31 cellular contexts compared by ENCODE assay signal in the genomic region with DNA sequence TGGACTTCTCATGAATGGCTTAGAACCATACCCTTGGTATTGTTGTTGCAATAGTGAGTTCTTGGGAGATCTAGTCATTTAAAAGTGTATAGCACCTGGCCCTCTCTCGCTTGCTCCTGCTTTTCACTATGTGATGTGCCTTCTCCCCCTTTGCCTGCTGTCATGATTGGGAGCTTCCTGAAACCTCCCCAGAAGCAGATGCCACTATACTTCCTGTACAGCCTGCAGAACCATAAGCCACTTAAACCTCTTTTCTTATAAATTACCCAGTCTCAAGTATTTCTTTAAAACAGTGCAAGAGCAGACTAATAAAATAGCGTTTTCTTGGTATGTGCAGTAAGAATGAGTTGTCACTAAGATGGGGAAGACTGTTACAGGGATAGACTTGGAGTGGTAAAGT. TPM values are rescaled to one million over a fixed set of nuclear protein-coding genes. Genes with fewer than 3 reads are reported as not detected.
DNase-seq lines count a peak whose midpoint lies in the region; ATAC-seq, FAIRE-seq and TF ChIP-seq lines count a peak whose summit lies in the region.
"Had no signal": no experiment of that assay in that cellular context is flagged by ENCODE, and none has a peak within 500 bp of the region (broad histone marks: within the 10 kb centered on the region; RNA-seq: fewer than 3 reads in every experiment).

No MANE protein-coding gene starts in this region.

- no peak overlapping the region for H3K27ac ChIP-seq in K562 (ENCODE audit: extremely low read depth, low read depth, low read length)
- H3K27ac ChIP-seq in tibial nerve, result no peak overlapping the region
- H3K27ac ChIP-seq: C4-2B, KMS-11, RWPE1 had no signal

- H3K79me2 ChIP-seq in K562 (ENCODE audit: control insufficient read depth, insufficient read depth, low read length), result no peaks in the 10 kb centered on the region

- DNase-seq in Kasumi-1 (lab: John Stamatoyannopoulos, UW) (peak; percentile 87 to 90), NCI-H82 (lab: John Stamatoyannopoulos, UW) (peak; percentile 60), K562 (ENCODE audit: extremely low read depth in 1 of 4, low spot score in 3 of 4) (no peak), tibial nerve (ENCODE audit: low spot score in 2 of 2) (no peak), Right ventricle myocardium superior (no peak)
- no peak for DNase-seq in activated CD8-positive, alpha-beta memory T cell treated with anti-CD3 and anti-CD28 coated beads, Interleukin-2, amount 50 U/mL, for 4 hours
- no peak for DNase-seq in stimulated activated CD4-positive, alpha-beta T cell treated with anti-CD3 and anti-CD28 coated beads, Interleukin-4, amount 100 ng/mL, for 1 hour
- DNase-seq: Caco-2; CD8-positive, alpha-beta T cell; DMS 273 treated with DMSO at 0.1 percent for 48 hours; DMS79; GF-D8; NCI-H1092 treated with DMSO at 0.1 percent for 48 hours; NCI-H1436; NCI-H187; NCI-H2081 treated with DMSO at 0.1 percent for 48 hours; NCI-H2171; NCI-H345; NCI-H510A treated with DMSO at 0.1 percent for 48 hours; NCI-H774; SIG-M5; SK-N-SH; T-helper 17 cell had no signal

- FAIRE-seq in K562 (lab: Jason Lieb, UNC), result no peak
- FAIRE-seq: GM12891, GM19239, H54, HTR-8/SVneo had no signal

- no peak for TF ChIP-seq CTCF in K562 (IDR thresholded peaks at IDR 0.05 in 2 of 3, conservative IDR thresholded peaks at IDR 0.05 in 1 of 3; ENCODE audit: insufficient read depth in 2 of 3, low read depth in 1 of 3, low read length in 3 of 3)
- TF ChIP-seq CTCF in tibial nerve (IDR thresholded peaks at IDR 0.05), result no peak

- no peaks in the 10 kb centered on the region for H3K4me1 ChIP-seq in K562 (replicated peaks in 1 of 2; ENCODE audit: control insufficient read depth in 2 of 2, insufficient read depth in 2 of 2, low read length in 2 of 2)
- no peaks in the 10 kb centered on the region for H3K4me1 ChIP-seq in tibial nerve
- H3K4me1 ChIP-seq: Caco-2 had no signal

- H3K27me3 ChIP-seq in K562 (ENCODE audit: control insufficient read depth in 2 of 2, insufficient read depth in 2 of 2, low read length in 2 of 2) (no peaks in the 10 kb centered on the region), tibial nerve (no peaks in the 10 kb centered on the region)

- in situ Hi-C loops in K562 (cut with MboI), result no loop called here

- ATAC-seq in K562 (peak; percentile 40; the same call in 1 of the 3 replicates), Right ventricle myocardium superior (ENCODE audit: poor library complexity) (no peak)
- ATAC-seq: CD8-positive, alpha-beta T cell; Panc1; T-helper 17 cell had no signal

- TF ChIP-seq POLR2A in K562 (conservative IDR thresholded peaks at IDR 0.05), result no peak
- no peak for TF ChIP-seq POLR2A in tibial nerve (IDR thresholded peaks at IDR 0.05)

- H3K9me3 ChIP-seq in K562 (replicated peaks; ENCODE audit: control insufficient read depth, insufficient read depth, low read depth, low read length) (no peaks in the 10 kb centered on the region), tibial nerve (peaks cover 0 to 4% (median 0%) of the 10 kb centered on the region in 4 donors)
- H3K9me3 ChIP-seq: Caco-2, SK-N-SH had no signal

- H3K4me2 ChIP-seq in K562 (ENCODE audit: insufficient read depth, low read length), result no peak overlapping the region
- H3K4me2 ChIP-seq: KMS-11, SK-N-SH had no signal

- POLR2A ChIA-PET in K562 (lab: Yijun Ruan, JAX), result no interaction called here

- CTCF ChIA-PET in K562 (lab: Yijun Ruan, JAX; ENCODE audit: low intra/inter-chr PET ratio), result no interaction called here

- intact Hi-C loops in K562 (cut with micrococcal nuclease) (no loop called here), Right ventricle myocardium superior (cut with DNase I) (no loop called here)

- H3K4me3 ChIP-seq in K562 (no peak overlapping the region), tibial nerve (no peak overlapping the region)

- H3K9ac ChIP-seq in K562 (ENCODE audit: insufficient read depth in 1 of 2, low read depth in 2 of 2, low read length in 2 of 2), result no peak overlapping the region
- H3K9ac ChIP-seq: KMS-11, SK-N-SH had no signal

- 47% methylated on average over 2 of the region's 2 CpGs for WGBS in K562 (ENCODE audit: insufficient coverage, low coverage, missing lambda C conversion rate)
- WGBS in tibial nerve, 2 donors, result 86 to 89% methylated on average over 2 of the region's 2 CpGs

- no TSS peak for BruUV-seq in K562 (replicated peaks; lab: Mats Ljungman, UMichigan)

- no peak for TF ChIP-seq RAD21 in K562 (CRISPR knock-in tag; conservative IDR thresholded peaks at IDR 0.05 in 1 of 2, IDR thresholded peaks at IDR 0.05 in 1 of 2)

- H3K9me1 ChIP-seq in K562 (ENCODE audit: control insufficient read depth, insufficient read depth, low read length), result no peaks in the 10 kb centered on the region

- TF ChIP-seq EP300 in K562 (IDR thresholded peaks at IDR 0.05; ENCODE audit: low read length), result no peak
- TF ChIP-seq EP300 in tibial nerve (IDR thresholded peaks at IDR 0.05), result no peak

- H2AFZ ChIP-seq in K562 (ENCODE audit: low read depth, low read length), result no peak overlapping the region

- H3K36me3 ChIP-seq in K562 (ENCODE audit: control insufficient read depth, insufficient read depth, low read length) (no peaks in the 10 kb centered on the region), tibial nerve (peaks cover 0 to 6% (median 0%) of the 10 kb centered on the region in 3 donors)

- H4K20me1 ChIP-seq in K562 (replicated peaks; ENCODE audit: control insufficient read depth, insufficient read depth, low read length), result no peaks in the 10 kb centered on the region

TF ChIP-seq in K562, 482 proteins besides CTCF, POLR2A, EP300 and RAD21:
- TF ChIP-seq, protein P1, sequence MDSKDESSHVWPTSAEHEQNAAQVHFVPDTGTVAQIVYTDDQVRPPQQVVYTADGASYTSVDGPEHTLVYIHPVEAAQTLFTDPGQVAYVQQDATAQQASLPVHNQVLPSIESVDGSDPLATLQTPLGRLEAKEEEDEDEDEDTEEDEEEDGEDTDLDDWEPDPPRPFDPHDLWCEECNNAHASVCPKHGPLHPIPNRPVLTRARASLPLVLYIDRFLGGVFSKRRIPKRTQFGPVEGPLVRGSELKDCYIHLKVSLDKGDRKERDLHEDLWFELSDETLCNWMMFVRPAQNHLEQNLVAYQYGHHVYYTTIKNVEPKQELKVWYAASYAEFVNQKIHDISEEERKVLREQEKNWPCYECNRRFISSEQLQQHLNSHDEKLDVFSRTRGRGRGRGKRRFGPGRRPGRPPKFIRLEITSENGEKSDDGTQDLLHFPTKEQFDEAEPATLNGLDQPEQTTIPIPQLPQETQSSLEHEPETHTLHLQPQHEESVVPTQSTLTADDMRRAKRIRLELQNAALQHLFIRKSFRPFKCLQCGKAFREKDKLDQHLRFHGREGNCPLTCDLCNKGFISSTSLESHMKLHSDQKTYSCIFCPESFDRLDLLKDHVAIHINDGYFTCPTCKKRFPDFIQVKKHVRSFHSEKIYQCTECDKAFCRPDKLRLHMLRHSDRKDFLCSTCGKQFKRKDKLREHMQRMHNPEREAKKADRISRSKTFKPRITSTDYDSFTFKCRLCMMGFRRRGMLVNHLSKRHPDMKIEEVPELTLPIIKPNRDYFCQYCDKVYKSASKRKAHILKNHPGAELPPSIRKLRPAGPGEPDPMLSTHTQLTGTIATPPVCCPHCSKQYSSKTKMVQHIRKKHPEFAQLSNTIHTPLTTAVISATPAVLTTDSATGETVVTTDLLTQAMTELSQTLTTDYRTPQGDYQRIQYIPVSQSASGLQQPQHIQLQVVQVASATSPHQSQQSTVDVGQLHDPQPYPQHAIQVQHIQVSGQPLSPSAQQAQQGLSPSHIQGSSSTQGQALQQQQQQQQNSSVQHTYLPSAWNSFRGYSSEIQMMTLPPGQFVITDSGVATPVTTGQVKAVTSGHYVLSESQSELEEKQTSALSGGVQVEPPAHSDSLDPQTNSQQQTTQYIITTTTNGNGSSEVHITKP (IDR thresholded peaks at IDR 0.05; ENCODE audit: partially characterized antibody), result peak; percentile 47
- TF ChIP-seq TEAD4 (IDR thresholded peaks at IDR 0.05; ENCODE audit: low read length) (no peak), TEAD4 (CRISPR knock-in tag; IDR thresholded peaks at IDR 0.05; ENCODE audit: borderline replicate concordance) (no peak)

RNA-seq across cellular contexts. Expression of a gene that starts 31.6 kb away (rescaled TPM):
- total RNA-seq in K562 (2011; cell fraction: chromatin; rRNA removed; ENCODE audit: low replicate concordance), result 47.7 and 122 TPM in 2 replicates
- 18.2 and 25.5 TPM in 2 replicates for total RNA-seq in K562 (2011; cell fraction: nucleolus; rRNA removed)
- total RNA-seq in K562 (2011; cell fraction: nucleoplasm; rRNA removed), result 38.1 and 47.5 TPM in 2 replicates
- total RNA-seq in K562 (2014; rRNA removed), result 15.1 and 16.2 TPM in 2 replicates
- 30.7 and 33.1 TPM in 2 replicates for total RNA-seq in K562 (2014; rRNA removed; fragmentation: Illumina TruSeq; extraction: Trizol)
- 38.6 and 39.4 TPM in 2 replicates for total RNA-seq in K562 (2015; rRNA removed; fragmentation: Illumina TruSeq; extraction: Trizol)
- 18.7 and 19.7 TPM in 2 replicates for total RNA-seq in K562 (2021)
- 19.8 and 20.9 TPM in 2 replicates for polyA plus RNA-seq in K562 (2011; rRNA removed)
- polyA plus RNA-seq in K562 (2011; cell fraction: cytosol; rRNA removed), result 7.0 and 11.9 TPM in 2 replicates
- polyA plus RNA-seq in K562 (2011; cell fraction: nucleus; rRNA removed), result 39.3 and 42.1 TPM in 2 replicates
- polyA plus RNA-seq in K562 (2012), result 11.6 and 14.6 TPM in 2 replicates
- polyA plus RNA-seq in K562 (2014; fragmentation: Illumina TruSeq; extraction: Trizol), result 16.9 and 20.0 TPM in 2 replicates
- polyA plus RNA-seq in K562 (2014; fragmentation: Nextera tagmentation; extraction: Ambion mirVana), result 1 to 10 TPM; 7.5 to 8.1 TPM
- polyA plus RNA-seq in K562 (2014; rRNA removed), result 14.2 and 21.4 TPM in 2 replicates
- 56.8 and 85.7 TPM in 2 replicates for polyA minus RNA-seq in K562 (2011; rRNA and poly(A)+ RNA removed)
- polyA minus RNA-seq in K562 (2011; cell fraction: cytosol; rRNA and poly(A)+ RNA removed), result 13.4 and 18.4 TPM in 2 replicates
- polyA minus RNA-seq in K562 (2011; cell fraction: nucleus; rRNA and poly(A)+ RNA removed), result 45.0 and 103 TPM in 2 replicates
- total RNA-seq in tibial nerve, result 100 to 1,000 TPM in 3 of 4 donors, 10 to 100 TPM in 1; 98.4 to 135 (median 114) TPM
- 27.0 TPM for total RNA-seq in Right ventricle myocardium superior

Comparison
In these comparisons a context has a peak if more than half of its experiments do, and no peak if none do; other contexts are left out.
1. DNase-seq: peak in Kasumi-1 (2 of 2) and NCI-H82 (single experiment); none in K562 (0 of 4), tibial nerve (0 of 2), activated CD8-positive, alpha-beta memory T cell treated with anti-CD3 and anti-CD28 coated beads, Interleukin-2, amount 50 U/mL, for 4 hours (single experiment), stimulated activated CD4-positive, alpha-beta T cell treated with anti-CD3 and anti-CD28 coated beads, Interleukin-4, amount 100 ng/mL, for 1 hour (single experiment) and Right ventricle myocardium superior (single experiment).